ENCODE assay signal across 11 cellular contexts in genomic region chr22:37273126-37273845, GRCh38. TPM values are rescaled to one million over a fixed set of nuclear protein-coding genes. Genes with fewer than 3 reads are reported as not detected.
DNase-seq lines count a peak whose midpoint lies in the region; ATAC-seq and TF ChIP-seq lines count a peak whose summit lies in the region.
"Had no signal": no experiment of that assay in that cellular context is flagged by ENCODE, and none has a peak within 500 bp of the region (broad histone marks: within the 10 kb centered on the region; RNA-seq: fewer than 3 reads in every experiment).

No MANE protein-coding gene starts in this region.

- H3K4me1 ChIP-seq in CD4-positive, alpha-beta memory T cell (ENCODE audit: insufficient read depth, low read length) = peaks cover 19% of the 10 kb centered on the region
- no peaks in the 10 kb centered on the region for H3K4me1 ChIP-seq in colonic mucosa

- H3K27ac Mint-ChIP-seq in T-helper 17 cell = peak overlapping the region; percentile 45
- no peak overlapping the region for H3K27ac Mint-ChIP-seq in CD4-positive, alpha-beta memory T cell
- H3K27ac Mint-ChIP-seq in naive thymus-derived CD8-positive, alpha-beta T cell = no peak overlapping the region

- POLR2A ChIA-PET in CD4-positive, alpha-beta memory T cell (lab: Charles Lee; ENCODE audit: partially characterized antibody) = interaction anchor here (0.6 to 10.7 kb wide), 3 partner anchors 9 to 40 kb away, joined by 3 to 111 read pairs (median 4); partner anchors contain the start of gene CYTH4
- POLR2A ChIA-PET in naive thymus-derived CD8-positive, alpha-beta T cell (lab: Charles Lee) = interaction anchor here (0.5 to 1.3 kb wide), 3 partner anchors 26 to 65 kb away, joined by 4 to 5 read pairs (median 5); no protein-coding TSS in a partner anchor

- peaks cover 23% of the 10 kb centered on the region for H3K4me1 Mint-ChIP-seq in T-helper 17 cell
- peaks cover 14 to 47% (median 20%) of the 10 kb centered on the region in 4 donors for H3K4me1 Mint-ChIP-seq in CD4-positive, alpha-beta memory T cell
- peaks cover 16 to 61% (median 31%) of the 10 kb centered on the region in 4 donors for H3K4me1 Mint-ChIP-seq in naive thymus-derived CD8-positive, alpha-beta T cell

- no peak for TF ChIP-seq CTCF in fibroblast of the aortic adventitia (IDR thresholded peaks at IDR 0.05; ENCODE audit: insufficient read depth, low read length)
- TF ChIP-seq CTCF in colonic mucosa (IDR thresholded peaks at IDR 0.05) = no peak

- peak; percentile 32 for DNase-seq in stimulated activated CD4-positive, alpha-beta T cell treated with anti-CD3 and anti-CD28 coated beads, Interleukin-4, amount 100 ng/mL, for 24 hours
- no peak for DNase-seq in stimulated activated CD4-positive, alpha-beta T cell treated with anti-CD3 and anti-CD28 coated beads, Interleukin-2, amount 100 ng/mL, for 48 hours
- DNase-seq in T-helper 17 cell (no peak), fibroblast of the aortic adventitia (ENCODE audit: low read depth) (peak; percentile 70), colonic mucosa (no peak)
- DNase-seq in CD4-positive, alpha-beta memory T cell = no peak
- no peak for DNase-seq in naive thymus-derived CD8-positive, alpha-beta T cell
- DNase-seq: COR-L47, islet precursor cell had no signal

- H3K36me3 ChIP-seq in CD4-positive, alpha-beta memory T cell (ENCODE audit: insufficient read depth, low read length) = no peaks in the 10 kb centered on the region
- no peaks in the 10 kb centered on the region for H3K36me3 ChIP-seq in colonic mucosa
- H3K36me3 ChIP-seq: thoracic aorta had no signal

- intact Hi-C loops in CD4-positive, alpha-beta memory T cell (cut with micrococcal nuclease) = no loop called here
- intact Hi-C loops in colonic mucosa (cut with DNase I) = no loop called here

- no peaks in the 10 kb centered on the region for H3K27me3 ChIP-seq in CD4-positive, alpha-beta memory T cell (ENCODE audit: insufficient read depth, low read length)
- H3K27me3 ChIP-seq in colonic mucosa = no peaks in the 10 kb centered on the region

- no peak for ATAC-seq in T-helper 17 cell
- no peak for ATAC-seq in GM19463 (IDR thresholded peaks at IDR 0.05; ENCODE audit: unreplicated experiment)
- no peak for ATAC-seq in naive thymus-derived CD8-positive, alpha-beta T cell

- CTCF ChIA-PET in CD4-positive, alpha-beta memory T cell (lab: Charles Lee; ENCODE audit: partially characterized antibody) = interaction anchor here (1.2 to 2.3 kb wide), 4 partner anchors 12 to 156 kb away, joined by 3 to 7 read pairs (median 4); no protein-coding TSS in a partner anchor

- H3K27ac ChIP-seq in CD4-positive, alpha-beta memory T cell (ENCODE audit: low read depth, low read length) = no peak overlapping the region
- H3K27ac ChIP-seq in colonic mucosa = no peak overlapping the region
- H3K27ac ChIP-seq: thoracic aorta had no signal

- no peak overlapping the region for H3K4me3 Mint-ChIP-seq in T-helper 17 cell
- no peak overlapping the region for H3K4me3 Mint-ChIP-seq in CD4-positive, alpha-beta memory T cell
- no peak overlapping the region for H3K4me3 Mint-ChIP-seq in naive thymus-derived CD8-positive, alpha-beta T cell

- no peak overlapping the region for H3K9ac ChIP-seq in colonic mucosa (ENCODE audit: low read depth in 2 of 2, low read length in 2 of 2)

- no peak overlapping the region for H3K4me3 ChIP-seq in fibroblast of the aortic adventitia (ENCODE audit: low read depth, low read length)
- no peak overlapping the region for H3K4me3 ChIP-seq in CD4-positive, alpha-beta memory T cell (ENCODE audit: low read length in 2 of 2)
- no peak overlapping the region for H3K4me3 ChIP-seq in colonic mucosa
- H3K4me3 ChIP-seq: thoracic aorta had no signal

- H3K36me3 Mint-ChIP-seq in T-helper 17 cell (ENCODE audit: low read depth) = no peaks in the 10 kb centered on the region
- no peaks in the 10 kb centered on the region for H3K36me3 Mint-ChIP-seq in CD4-positive, alpha-beta memory T cell
- H3K36me3 Mint-ChIP-seq in naive thymus-derived CD8-positive, alpha-beta T cell = no peaks in the 10 kb centered on the region

- H3K9me3 ChIP-seq in T-helper 17 cell (ENCODE audit: control insufficient read depth, low read length, poor library complexity, severe bottlenecking) = no peaks in the 10 kb centered on the region
- H3K9me3 ChIP-seq in CD4-positive, alpha-beta memory T cell (ENCODE audit: control insufficient read depth in 1 of 2, low read length in 2 of 2) = no peaks in the 10 kb centered on the region
- H3K9me3 ChIP-seq in colonic mucosa = no peaks in the 10 kb centered on the region
- H3K9me3 ChIP-seq: thoracic aorta had no signal

- peaks cover 0 to 2% (median 0%) of the 10 kb centered on the region in 8 donors for H3K9me3 Mint-ChIP-seq in CD4-positive, alpha-beta memory T cell
- H3K9me3 Mint-ChIP-seq in naive thymus-derived CD8-positive, alpha-beta T cell = no peaks in the 10 kb centered on the region

- H3K27me3 Mint-ChIP-seq in T-helper 17 cell = no peaks in the 10 kb centered on the region
- H3K27me3 Mint-ChIP-seq in CD4-positive, alpha-beta memory T cell = peaks cover 0 to 2% of the 10 kb centered on the region in 2 donors
- no peaks in the 10 kb centered on the region for H3K27me3 Mint-ChIP-seq in naive thymus-derived CD8-positive, alpha-beta T cell

RNA-seq across cellular contexts. Expression of gene CYTH4, which starts 9.0 kb away (rescaled TPM):
- total RNA-seq in T-helper 17 cell = 10 to 100 TPM; 89.5 to 98.7 TPM
- total RNA-seq in fibroblast of the aortic adventitia (ENCODE audit: low replicate concordance) = 0.25 and 0.72 TPM in 2 replicates
- 100 to 1,000 TPM; 169 to 177 TPM for total RNA-seq in CD4-positive, alpha-beta memory T cell
- 10 to 100 TPM; 39.4 to 57.0 TPM for polyA plus RNA-seq in CD4-positive, alpha-beta memory T cell
- total RNA-seq in naive thymus-derived CD8-positive, alpha-beta T cell = 100 to 1,000 TPM; 177 to 193 TPM
- 10 to 100 TPM; 48.9 to 60.8 (median 54.6) TPM for polyA plus RNA-seq in naive thymus-derived CD8-positive, alpha-beta T cell
- total RNA-seq in colonic mucosa = 1 to 10 TPM; 3.0 to 7.4 TPM

RNA-seq across cellular contexts. Expression of gene RAC2, which starts 29.2 kb away (rescaled TPM):
- total RNA-seq in T-helper 17 cell (100 to 1,000 TPM; 297 to 478 TPM), fibroblast of the aortic adventitia (ENCODE audit: low replicate concordance) (5.6 and 14.4 TPM in 2 replicates), colonic mucosa (10 to 100 TPM; 27.4 to 27.6 TPM)
- total RNA-seq in CD4-positive, alpha-beta memory T cell = 100 to 1,000 TPM; 304 to 318 TPM
- polyA plus RNA-seq in CD4-positive, alpha-beta memory T cell = 100 to 1,000 TPM; 724 to 917 TPM
- 100 to 1,000 TPM; 295 to 297 TPM for total RNA-seq in naive thymus-derived CD8-positive, alpha-beta T cell
- polyA plus RNA-seq in naive thymus-derived CD8-positive, alpha-beta T cell = 1,000 to 10,000 TPM in 2 of 3 donors, 100 to 1,000 TPM in 1; 740 to 1,115 (median 1,110) TPM

Comparison
In these comparisons a context has a peak if more than half of its experiments do, and no peak if none do; other contexts are left out.
1. DNase-seq: peak in stimulated activated CD4-positive, alpha-beta T cell treated with anti-CD3 and anti-CD28 coated beads, Interleukin-4, amount 100 ng/mL, for 24 hours (single experiment) and fibroblast of the aortic adventitia (single experiment); none in stimulated activated CD4-positive, alpha-beta T cell treated with anti-CD3 and anti-CD28 coated beads, Interleukin-2, amount 100 ng/mL, for 48 hours (0 of 2), T-helper 17 cell (0 of 3), CD4-positive, alpha-beta memory T cell (0 of 5), naive thymus-derived CD8-positive, alpha-beta T cell (0 of 10) and colonic mucosa (single experiment).
2. RNA of gene CYTH4, which starts 9.0 kb away (total RNA-seq): 177 to 193 TPM in naive thymus-derived CD8-positive, alpha-beta T cell, 169 to 177 TPM in CD4-positive, alpha-beta memory T cell and 89.5 to 98.7 TPM in T-helper 17 cell; 3.0 to 7.4 TPM in colonic mucosa and 0.25 to 0.72 TPM in fibroblast of the aortic adventitia; every median in the first group is over 10 times any median in the second.
3. RNA of gene RAC2, which starts 29.2 kb away (total RNA-seq): 297 to 478 TPM in T-helper 17 cell, 304 to 318 TPM in CD4-positive, alpha-beta memory T cell and 295 to 297 TPM in naive thymus-derived CD8-positive, alpha-beta T cell; 27.4 to 27.6 TPM in colonic mucosa and 5.6 to 14.4 TPM in fibroblast of the aortic adventitia; every median in the first group is over 10 times any median in the second.